12 cellular contexts compared by ENCODE assay signal in the genomic region with DNA sequence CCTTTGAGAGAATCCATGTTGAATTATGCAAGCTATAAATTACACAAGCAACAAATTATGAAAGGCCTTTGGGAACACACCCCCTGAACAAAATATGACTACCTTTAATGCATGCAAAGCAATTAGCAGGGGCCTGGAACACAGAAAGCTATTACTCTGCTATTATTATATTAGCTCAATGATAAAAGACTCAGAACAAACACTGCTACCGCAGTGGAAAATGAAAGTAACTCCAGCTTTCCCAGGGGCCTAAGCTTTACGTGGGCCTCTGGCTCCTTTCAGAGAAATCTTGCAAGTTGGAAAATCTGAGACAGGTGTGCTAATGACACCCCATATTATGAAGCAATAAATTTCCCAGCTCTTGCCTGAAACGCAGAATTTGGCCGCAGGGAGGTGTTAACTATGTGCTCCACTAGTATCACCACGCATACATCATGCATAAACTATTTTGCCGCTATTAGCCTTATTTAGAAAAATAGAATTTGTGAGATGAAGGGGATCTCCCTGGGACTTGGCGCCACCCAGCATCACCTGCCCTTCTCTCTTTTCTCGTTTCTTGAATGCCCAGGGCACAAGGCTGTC.
"Had no signal": no experiment of that assay in that cellular context is flagged by ENCODE, and none has a peak within 500 bp of the region (broad histone marks: within the 10 kb centered on the region; RNA-seq: fewer than 3 reads in every experiment).

No MANE protein-coding gene starts in this region.

- H3K4me3 Mint-ChIP-seq: activated CD4-positive, alpha-beta memory T cell treated with anti-CD3 and anti-CD28 coated beads for 36 hours; activated naive CD8-positive, alpha-beta T cell treated with anti-CD3 and anti-CD28 coated beads, Interleukin-2, amount 50 U/mL, for 24 hours had no signal

- H3K36me3 Mint-ChIP-seq: activated CD4-positive, alpha-beta memory T cell treated with anti-CD3 and anti-CD28 coated beads for 36 hours had no signal

- H3K27me3 Mint-ChIP-seq: activated CD4-positive, alpha-beta memory T cell treated with anti-CD3 and anti-CD28 coated beads for 36 hours; activated naive CD8-positive, alpha-beta T cell treated with anti-CD3 and anti-CD28 coated beads, Interleukin-2, amount 50 U/mL, for 24 hours had no signal

- H3K27ac Mint-ChIP-seq: activated CD4-positive, alpha-beta memory T cell treated with anti-CD3 and anti-CD28 coated beads for 36 hours; activated naive CD8-positive, alpha-beta T cell treated with anti-CD3 and anti-CD28 coated beads, Interleukin-2, amount 50 U/mL, for 24 hours had no signal

- DNase-seq: activated CD4-positive, alpha-beta memory T cell treated with anti-CD3 and anti-CD28 coated beads for 36 hours; activated CD4-positive, alpha-beta T cell treated with anti-CD3 and anti-CD28 coated beads for 1 hour; activated naive CD8-positive, alpha-beta T cell treated with anti-CD3 and anti-CD28 coated beads, Interleukin-2, amount 50 U/mL, for 24 hours; colonic mucosa; gastrocnemius medialis; heart right ventricle; kidney; stimulated activated CD4-positive, alpha-beta T cell treated with anti-CD3 and anti-CD28 coated beads, Interleukin-12 subunit alpha, Interleukin-12 subunit beta, amount 100 ng/mL, for 4 hours; stimulated activated naive CD4-positive, alpha-beta T cell; T1000; upper lobe of left lung had no signal

- ATAC-seq: activated naive CD8-positive, alpha-beta T cell treated with anti-CD3 and anti-CD28 coated beads, Interleukin-2, amount 50 U/mL, for 24 hours; gastrocnemius medialis; heart right ventricle; sciatic nerve had no signal

- H3K4me1 Mint-ChIP-seq: activated naive CD8-positive, alpha-beta T cell treated with anti-CD3 and anti-CD28 coated beads, Interleukin-2, amount 50 U/mL, for 24 hours had no signal

- H3K9me3 Mint-ChIP-seq: activated CD4-positive, alpha-beta memory T cell treated with anti-CD3 and anti-CD28 coated beads for 36 hours; activated naive CD8-positive, alpha-beta T cell treated with anti-CD3 and anti-CD28 coated beads, Interleukin-2, amount 50 U/mL, for 24 hours had no signal
